9 cellular contexts compared by ENCODE assay signal in the genomic region with DNA sequence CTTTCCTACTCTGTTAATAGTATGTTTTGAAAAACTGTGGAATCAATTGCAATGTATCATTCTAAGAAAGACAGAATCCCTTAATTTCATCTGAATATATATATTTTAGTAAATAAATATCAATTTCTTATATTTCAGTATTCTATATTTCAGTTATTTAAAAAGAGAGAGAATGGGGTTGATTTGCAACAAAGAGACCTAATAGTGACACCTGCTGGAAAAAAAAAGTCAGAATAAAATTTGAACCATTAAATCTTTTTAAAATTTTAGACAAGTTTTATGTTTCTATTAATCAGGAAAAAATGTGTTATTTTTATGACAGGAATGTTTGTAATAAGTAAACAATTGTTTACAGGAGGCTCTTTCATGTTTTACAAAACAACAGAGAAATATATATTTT. TPM values are rescaled to one million over a fixed set of nuclear protein-coding genes. Genes with fewer than 3 reads are reported as not detected.
A peak's percentile ranks its signal among the peaks of the same experiment; 100 is the strongest.
DNase-seq lines count a peak whose midpoint lies in the region; ATAC-seq, FAIRE-seq and TF ChIP-seq lines count a peak whose summit lies in the region.
"Had no signal": no experiment of that assay in that cellular context is flagged by ENCODE, and none has a peak within 500 bp of the region (broad histone marks: within the 10 kb centered on the region; RNA-seq: fewer than 3 reads in every experiment).

No MANE protein-coding gene starts in this region.

- H3K36me3 Mint-ChIP-seq in naive B cell, result no peaks in the 10 kb centered on the region

- H3K9me3 Mint-ChIP-seq in naive B cell, result no peaks in the 10 kb centered on the region

- DNase-seq in D721Med (ENCODE audit: insufficient read length, low spot score) (no peak), cerebellar cortex (ENCODE audit: low spot score) (peak; percentile 44), naive B cell (peak; percentile 5), NCI-H446 treated with DMSO at 0.1 percent for 48 hours (lab: John Stamatoyannopoulos, UW) (no peak), NCI-H187 (lab: John Stamatoyannopoulos, UW) (no peak)
- DNase-seq: activated naive CD4-positive, alpha-beta T cell treated with anti-CD3 and anti-CD28 coated beads, Interleukin-2, amount 50 U/mL, for 16 hours; stimulated activated CD4-positive, alpha-beta T cell treated with anti-CD3 and anti-CD28 coated beads, Interleukin-1b, Interleukin-23, amount 100 ng/mL, for 48 hours had no signal

- TF ChIP-seq CTCF in D721Med (IDR thresholded peaks at IDR 0.05; ENCODE audit: insufficient read depth, missing control alignments) (peak; percentile 31), LNCAP (IDR thresholded peaks at IDR 0.05) (peak; percentile 41; the same call in 1 of the 2 replicates)

- FAIRE-seq in D721Med (lab: Jason Lieb, UNC), result no peak

- no peak for ATAC-seq in naive B cell (ENCODE audit: low read depth in 2 of 2)
- no peak for ATAC-seq in GM21576 (IDR thresholded peaks at IDR 0.05; ENCODE audit: unreplicated experiment)

- H3K4me3 Mint-ChIP-seq in naive B cell, result no peak overlapping the region

- no peaks in the 10 kb centered on the region for H3K4me1 Mint-ChIP-seq in naive B cell

- no peaks in the 10 kb centered on the region for H3K27me3 Mint-ChIP-seq in naive B cell

- no peak overlapping the region for H3K27ac Mint-ChIP-seq in naive B cell

RNA-seq across cellular contexts. Expression of a gene that starts 20.7 kb away (rescaled TPM):
- polyA plus RNA-seq in naive B cell (ENCODE audit: low read depth in 6 of 6), result 10 to 100 TPM; 28.9 to 37.3 (median 33.3) TPM

RNA-seq across cellular contexts. Expression of a gene that starts 59.5 kb away (rescaled TPM):
- not detected for polyA plus RNA-seq in naive B cell (ENCODE audit: low read depth in 6 of 6)

Comparison
In these comparisons a context has a peak if more than half of its experiments do, and no peak if none do; other contexts are left out.
1. DNase-seq: peak in cerebellar cortex (single experiment) and naive B cell (single experiment); none in D721Med (single experiment), NCI-H446 treated with DMSO at 0.1 percent for 48 hours (single experiment) and NCI-H187 (0 of 2).